Comparison of ENCODE assay signal across 6 cellular contexts in the genomic region with DNA sequence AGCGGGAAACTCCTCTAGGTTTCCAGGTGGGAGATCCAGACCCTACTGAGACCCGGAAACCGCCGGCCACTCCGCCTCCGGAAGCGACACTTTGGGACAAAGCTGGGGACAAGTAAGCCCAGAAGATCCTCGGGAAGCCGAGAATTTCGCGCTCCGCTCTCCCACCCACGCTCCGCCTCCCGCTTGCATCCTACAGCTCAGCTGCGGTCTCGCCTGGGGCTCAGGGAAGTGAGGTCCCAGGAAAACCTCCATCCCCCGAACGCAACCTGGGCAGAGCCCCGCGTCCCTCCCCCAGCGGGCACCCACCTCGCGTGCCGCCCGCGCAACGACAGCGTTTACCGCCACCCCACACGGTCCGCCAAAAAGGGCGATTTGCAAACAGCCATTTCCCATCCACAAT.
DNase-seq lines count a peak whose midpoint lies in the region; ATAC-seq, FAIRE-seq and TF ChIP-seq lines count a peak whose summit lies in the region.
"Not testable (repeated sequence)": the region's sequence is repeated elsewhere in the genome, so short reads cannot be mapped to it uniquely, and the experiment has no call there.

No MANE protein-coding gene starts in this region.

- intact Hi-C loops in K562 (cut with micrococcal nuclease); left ventricle myocardium superior (cut with micrococcal nuclease); HepG2 (cut with micrococcal nuclease; ENCODE audit: unreplicated experiment); pancreas (cut with DNase I): not testable (repeated sequence)

- not testable (repeated sequence) for H3K27me3 Mint-ChIP-seq in activated CD8-positive, alpha-beta memory T cell treated with anti-CD3 and anti-CD28 coated beads, Interleukin-2, amount 10 ng/mL, durations not matched to agents 7 days and 5 days

- not testable (repeated sequence) for H3K27ac Mint-ChIP-seq in activated CD8-positive, alpha-beta memory T cell treated with anti-CD3 and anti-CD28 coated beads, Interleukin-2, amount 10 ng/mL, durations not matched to agents 7 days and 5 days

- not testable (repeated sequence) for H3K9me3 Mint-ChIP-seq in activated CD8-positive, alpha-beta memory T cell treated with anti-CD3 and anti-CD28 coated beads, Interleukin-2, amount 10 ng/mL, durations not matched to agents 7 days and 5 days (ENCODE audit: low read depth)

- TF ChIP-seq RAD21 in K562 (CRISPR knock-in tag; conservative IDR thresholded peaks at IDR 0.05 in 1 of 2, IDR thresholded peaks at IDR 0.05 in 1 of 2); HepG2 (CRISPR knock-in tag; IDR thresholded peaks at IDR 0.05): not testable (repeated sequence)

- not testable (repeated sequence) for H3K36me3 Mint-ChIP-seq in activated CD8-positive, alpha-beta memory T cell treated with anti-CD3 and anti-CD28 coated beads, Interleukin-2, amount 10 ng/mL, durations not matched to agents 7 days and 5 days

- TF ChIP-seq EP300 in K562 (IDR thresholded peaks at IDR 0.05; ENCODE audit: low read length); HepG2 (IDR thresholded peaks at IDR 0.05; ENCODE audit: low read depth in 2 of 2, low read length in 2 of 2); HepG2 (CRISPR knock-in tag; IDR thresholded peaks at IDR 0.05; ENCODE audit: borderline replicate concordance): not testable (repeated sequence)

- not testable (repeated sequence) for H3K79me2 ChIP-seq in K562 (ENCODE audit: control insufficient read depth, insufficient read depth, low read length); HepG2 (ENCODE audit: insufficient read depth, low read length)

- not testable (repeated sequence) for H2AFZ ChIP-seq in K562 (ENCODE audit: low read depth, low read length); HepG2 (ENCODE audit: low read length)

- not testable (repeated sequence) for H3K4me1 ChIP-seq in RWPE2 (ENCODE audit: insufficient read depth, poor library complexity, severe bottlenecking); K562 (replicated peaks in 1 of 2; ENCODE audit: control insufficient read depth in 2 of 2, insufficient read depth in 2 of 2, low read length in 2 of 2); HepG2 (ENCODE audit: insufficient read depth, low read length); pancreas

- not testable (repeated sequence) for H3K4me3 ChIP-seq in RWPE2 (ENCODE audit: severe bottlenecking); K562; HepG2 (replicated peaks in 1 of 3; ENCODE audit: insufficient read depth in 1 of 3, low read depth in 2 of 3, low read length in 3 of 3); pancreas

- ATAC-seq in RWPE2 (ENCODE audit: low read depth) (peak; percentile 20), K562 (peak; percentile 22), left ventricle myocardium superior (peak; percentile 46), HepG2 (peak; percentile 20; the same call in 2 of the 3 replicates), pancreas (peak; percentile 44 to 58 (median 54))
- ATAC-seq in activated CD8-positive, alpha-beta memory T cell treated with anti-CD3 and anti-CD28 coated beads, Interleukin-2, amount 10 ng/mL, durations not matched to agents 7 days and 5 days: peak; percentile 17

- not testable (repeated sequence) for TF ChIP-seq CTCF in RWPE2 (IDR thresholded peaks at IDR 0.05; ENCODE audit: poor library complexity, severe bottlenecking); K562 (IDR thresholded peaks at IDR 0.05 in 2 of 3, conservative IDR thresholded peaks at IDR 0.05 in 1 of 3; ENCODE audit: insufficient read depth in 2 of 3, low read depth in 1 of 3, low read length in 3 of 3); HepG2 (CRISPR knock-in tag; IDR thresholded peaks at IDR 0.05); pancreas (IDR thresholded peaks at IDR 0.05)

- POLR2A ChIA-PET in K562 (lab: Yijun Ruan, JAX); HepG2 (lab: Yijun Ruan, JAX): not testable (repeated sequence)

- not testable (repeated sequence) for H3K4me1 Mint-ChIP-seq in activated CD8-positive, alpha-beta memory T cell treated with anti-CD3 and anti-CD28 coated beads, Interleukin-2, amount 10 ng/mL, durations not matched to agents 7 days and 5 days

- DNase-seq in RWPE2 (ENCODE audit: low spot score); activated CD8-positive, alpha-beta memory T cell treated with anti-CD3 and anti-CD28 coated beads, Interleukin-2, amount 10 ng/mL, durations not matched to agents 7 days and 5 days; K562 (ENCODE audit: extremely low read depth in 1 of 4, low spot score in 3 of 4); left ventricle myocardium superior; HepG2 (ENCODE audit: low spot score); pancreas: not testable (repeated sequence)

- H3K4me3 Mint-ChIP-seq in activated CD8-positive, alpha-beta memory T cell treated with anti-CD3 and anti-CD28 coated beads, Interleukin-2, amount 10 ng/mL, durations not matched to agents 7 days and 5 days: not testable (repeated sequence)

- CTCF ChIA-PET in activated CD8-positive, alpha-beta memory T cell treated with anti-CD3 and anti-CD28 coated beads, Interleukin-2, amount 10 ng/mL, durations not matched to agents 7 days and 5 days (lab: Charles Lee); K562 (lab: Yijun Ruan, JAX; ENCODE audit: low intra/inter-chr PET ratio); HepG2 (lab: Yijun Ruan, JAX; ENCODE audit: low intra/inter-chr PET ratio, low total read pairs): not testable (repeated sequence)

- not testable (repeated sequence) for H3K27ac ChIP-seq in RWPE2 (ENCODE audit: poor library complexity, severe bottlenecking); K562 (ENCODE audit: extremely low read depth, low read depth, low read length); HepG2 (ENCODE audit: extremely low read length, insufficient read depth, low read length); pancreas

- not testable (repeated sequence) for H3K27me3 ChIP-seq in RWPE2 (ENCODE audit: insufficient read depth, poor library complexity, severe bottlenecking); K562 (ENCODE audit: control insufficient read depth in 2 of 2, insufficient read depth in 2 of 2, low read length in 2 of 2); HepG2 (ENCODE audit: control insufficient read depth in 1 of 2, insufficient read depth in 2 of 2, low read length in 2 of 2); pancreas

- not testable (repeated sequence) for BruUV-seq in K562 (replicated peaks; lab: Mats Ljungman, UMichigan); HepG2 (replicated peaks; lab: Mats Ljungman, UMichigan)

- in situ Hi-C loops in K562 (cut with MboI); HepG2 (cut with HindIII; ENCODE audit: extremely low pct_ligation_motif_present, low pct_unique_long_range_greater_than_20kb): not testable (repeated sequence)

- H3K9me3 ChIP-seq in RWPE2 (ENCODE audit: severe bottlenecking); K562 (replicated peaks; ENCODE audit: control insufficient read depth, insufficient read depth, low read depth, low read length); HepG2 (ENCODE audit: low read length); pancreas: not testable (repeated sequence)

- WGBS in K562 (ENCODE audit: insufficient coverage, low coverage, missing lambda C conversion rate): no CpG with 5 or more reads among the region's 33 CpGs
- WGBS in HepG2 (ENCODE audit: low lambda C conversion rate): no CpG with 5 or more reads among the region's 33 CpGs
- no CpG with 5 or more reads among the region's 33 CpGs for WGBS in pancreas, 2 donors

- H4K20me1 ChIP-seq in K562 (replicated peaks; ENCODE audit: control insufficient read depth, insufficient read depth, low read length); HepG2 (ENCODE audit: insufficient read depth, low read length): not testable (repeated sequence)

- H3K4me2 ChIP-seq in K562 (ENCODE audit: insufficient read depth, low read length); HepG2 (ENCODE audit: low read depth, low read length): not testable (repeated sequence)

- not testable (repeated sequence) for TF ChIP-seq POLR2A in K562 (conservative IDR thresholded peaks at IDR 0.05); HepG2 (IDR thresholded peaks at IDR 0.05; ENCODE audit: insufficient read depth in 1 of 2, low read depth in 2 of 2, low read length in 2 of 2)

- H3K9me1 ChIP-seq in K562 (ENCODE audit: control insufficient read depth, insufficient read depth, low read length): not testable (repeated sequence)

- not testable (repeated sequence) for H3K9ac ChIP-seq in K562 (ENCODE audit: insufficient read depth in 1 of 2, low read depth in 2 of 2, low read length in 2 of 2); HepG2 (ENCODE audit: insufficient read depth, low read depth, low read length)

- not testable (repeated sequence) for H3K36me3 ChIP-seq in RWPE2 (ENCODE audit: low read depth); K562 (ENCODE audit: control insufficient read depth, insufficient read depth, low read length); HepG2 (replicated peaks in 1 of 2; ENCODE audit: control insufficient read depth in 1 of 2, insufficient read depth in 2 of 2, low read length in 2 of 2); pancreas

- not testable (repeated sequence) for FAIRE-seq in K562 (lab: Jason Lieb, UNC); HepG2 (lab: Jason Lieb, UNC); pancreas (lab: Jason Lieb, UNC)
